Comparison of ENCODE assay signal across 8 cellular contexts in the genomic region with DNA sequence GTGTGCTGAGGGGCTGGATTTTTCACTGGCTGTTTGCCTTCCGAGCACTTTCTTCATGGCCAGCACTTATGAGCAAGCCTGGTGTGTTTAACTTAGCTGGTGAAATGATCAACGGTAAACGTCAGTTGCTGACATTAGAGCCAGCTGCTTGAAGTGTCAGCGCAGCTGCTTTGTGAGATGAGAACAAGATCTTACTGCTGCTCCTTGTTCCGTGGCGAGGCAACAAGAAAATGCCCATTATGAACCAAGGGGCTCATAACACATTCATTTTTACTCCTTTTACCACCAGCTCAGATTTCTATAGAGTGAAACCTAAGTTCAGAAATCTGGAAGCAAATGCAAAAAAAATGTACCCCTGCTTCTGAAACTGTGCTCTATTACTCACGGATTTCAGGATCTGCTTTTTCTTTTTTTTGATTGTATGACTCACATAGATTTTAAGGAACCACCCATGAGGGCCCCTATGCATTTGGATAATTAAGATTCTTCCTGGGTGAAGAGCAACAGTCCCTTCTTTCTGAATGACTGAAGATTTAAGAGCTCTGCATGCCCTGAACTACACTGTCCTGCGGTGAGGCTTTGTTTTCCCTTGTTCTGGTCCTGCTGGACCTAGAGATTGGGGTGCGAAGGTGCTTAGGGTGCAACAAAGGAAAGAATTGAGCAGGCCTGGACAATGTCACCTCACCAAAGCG.
DNase-seq lines count a peak whose midpoint lies in the region; ATAC-seq and TF ChIP-seq lines count a peak whose summit lies in the region.

No MANE protein-coding gene starts in this region.

- H3K9me2 ChIP-seq in PC-3 (replicated peaks; ENCODE audit: low read length), result no peaks in the 10 kb centered on the region

- ATAC-seq in PC-3, result peak; percentile 80
- ATAC-seq in GM18519 (IDR thresholded peaks at IDR 0.05; ENCODE audit: low FRiP score, unreplicated experiment), result no peak

- H3K9me3 ChIP-seq in PC-3 (ENCODE audit: low read length), result no peaks in the 10 kb centered on the region

- peaks cover 22% of the 10 kb centered on the region for H3K4me1 ChIP-seq in PC-3 (ENCODE audit: insufficient read depth, low read length)

- POLR2A ChIA-PET in PC-3 (lab: Charles Lee; ENCODE audit: unreplicated experiment), result interaction anchor here (0.7 kb wide), 1 partner anchor 90 kb away, joined by 3 read pairs; no protein-coding TSS in a partner anchor

- no peaks in the 10 kb centered on the region for H3K79me2 ChIP-seq in PC-3 (ENCODE audit: low read length)

- peak overlapping the region; percentile 7 for H3K27ac ChIP-seq in 22Rv1
- peak overlapping the region; percentile 14 for H3K27ac ChIP-seq in PC-3 (ENCODE audit: low read length)

- CTCF ChIA-PET in PC-3 (lab: Charles Lee), result no interaction called here

- intact Hi-C loops in PC-3 (cut with micrococcal nuclease), result no loop called here

- peak overlapping the region; percentile 70 for H2AFZ ChIP-seq in PC-3 (ENCODE audit: low read length)

- no peak for TF ChIP-seq CTCF in 22Rv1 (IDR thresholded peaks at IDR 0.05)
- TF ChIP-seq CTCF in PC-3 (conservative IDR thresholded peaks at IDR 0.05; ENCODE audit: low read depth, low read length), result no peak
- TF ChIP-seq CTCF in foreskin fibroblast (IDR thresholded peaks at IDR 0.05; ENCODE audit: low read depth, low read length), result no peak

- H3K9ac ChIP-seq in PC-3 (ENCODE audit: low read length), result no peak overlapping the region

- peak overlapping the region; percentile 72 for H3K4me2 ChIP-seq in PC-3 (ENCODE audit: low read length)

- no peaks in the 10 kb centered on the region for H3K36me3 ChIP-seq in PC-3 (ENCODE audit: low read depth, low read length)

- no peaks in the 10 kb centered on the region for H3K27me3 ChIP-seq in PC-3 (ENCODE audit: low read length)

- no peaks in the 10 kb centered on the region for H3F3A ChIP-seq in PC-3 (ENCODE audit: low read length, unreplicated experiment)

- BruUV-seq in PC-3 (replicated peaks; lab: Mats Ljungman, UMichigan), result no TSS peak

- DNase-seq in HS-5 (ENCODE audit: low read depth), result peak; percentile 75
- peak; percentile 50 for DNase-seq in PC-3
- DNase-seq in foreskin fibroblast, result peak; percentile 81 to 89
- DNase-seq in retina, result peak; percentile 50
- no peak for DNase-seq in foreskin melanocyte
- no peak for DNase-seq in activated CD4-positive, alpha-beta T cell treated with anti-CD3 and anti-CD28 coated beads, Interleukin-2, amount 50 U/mL, for 4 hours

- H3K4me3 ChIP-seq in PC-3 (ENCODE audit: low read length) (peak overlapping the region; percentile 53), foreskin fibroblast (ENCODE audit: low read depth in 1 of 2, low read length in 2 of 2) (peak overlapping the region; percentile 39 to 53)

- H4K20me1 ChIP-seq in PC-3 (ENCODE audit: low read length), result no peaks in the 10 kb centered on the region

Comparison
In these comparisons a context has a peak if more than half of its experiments do, and no peak if none do; other contexts are left out.
1. DNase-seq: peak in HS-5 (single experiment), PC-3 (single experiment), foreskin fibroblast (2 of 2) and retina (single experiment); none in foreskin melanocyte (single experiment) and activated CD4-positive, alpha-beta T cell treated with anti-CD3 and anti-CD28 coated beads, Interleukin-2, amount 50 U/mL, for 4 hours (0 of 2).